ENCODE assay signal across 9 cellular contexts in the genomic region with DNA sequence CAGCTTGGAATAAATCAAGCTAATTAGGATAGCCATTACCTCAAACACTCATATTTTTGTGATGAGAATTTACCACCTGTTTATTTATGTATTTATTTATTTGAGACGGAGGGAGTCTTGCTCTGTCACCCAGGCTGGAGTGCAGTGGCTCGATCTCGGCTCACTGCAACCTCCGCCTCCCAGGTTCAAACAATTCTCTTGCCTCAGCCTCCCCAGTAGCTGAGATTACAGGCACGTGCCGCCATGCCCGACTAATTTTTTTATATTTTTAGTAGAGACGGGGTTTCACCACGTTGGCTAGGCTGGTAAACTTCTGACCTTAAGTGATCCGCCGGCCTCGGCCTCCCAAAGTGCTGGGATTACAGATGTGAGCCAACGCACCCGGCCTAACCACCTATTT. TPM values are rescaled to one million over a fixed set of nuclear protein-coding genes. Genes with fewer than 3 reads are reported as not detected.
DNase-seq lines count a peak whose midpoint lies in the region; ATAC-seq and TF ChIP-seq lines count a peak whose summit lies in the region.
"Not testable (repeated sequence)": the region's sequence is repeated elsewhere in the genome, so short reads cannot be mapped to it uniquely, and the experiment has no call there.
"Had no signal": no experiment of that assay in that cellular context is flagged by ENCODE, and none has a peak within 500 bp of the region (broad histone marks: within the 10 kb centered on the region; RNA-seq: fewer than 3 reads in every experiment).

No MANE protein-coding gene starts in this region.

- H2BK12ac ChIP-seq in mesenchymal stem cell (ENCODE audit: low read length in 2 of 2), result not testable (repeated sequence)

- peaks cover 12% of the 10 kb centered on the region for H3K79me1 ChIP-seq in mesenchymal stem cell (replicated peaks; ENCODE audit: low read length, poor library complexity, severe bottlenecking)

- CTCF ChIA-PET in activated CD4-positive, alpha-beta memory T cell treated with anti-CD3 and anti-CD28 coated beads, Interleukin-2, amount 10 ng/mL, durations not matched to agents 7 days and 5 days (lab: Charles Lee), result interaction anchor here (1.4 kb wide), 1 partner anchor 65 kb away, joined by 4 read pairs; the partner anchor contains the start of gene DPP3
- CTCF ChIA-PET in mammary epithelial cell (lab: Charles Lee; ENCODE audit: low non-redundant PET), result interaction anchor here (0.6 kb wide), 1 partner anchor 727 kb away, joined by 10 read pairs; no protein-coding TSS in a partner anchor

- H3K4me2 ChIP-seq in mammary epithelial cell (ENCODE audit: insufficient read depth, low read depth, low read length) (peak overlapping the region; percentile 98), mesenchymal stem cell (ENCODE audit: low read length, poor library complexity, severe bottlenecking) (peak overlapping the region; percentile 81)

- H2BK15ac ChIP-seq in mesenchymal stem cell (ENCODE audit: low read depth, poor library complexity, severe bottlenecking), result not testable (repeated sequence)

- not testable (repeated sequence) for H3K14ac ChIP-seq in mesenchymal stem cell (ENCODE audit: low read length in 2 of 2)

- H2AK5ac ChIP-seq in mesenchymal stem cell (ENCODE audit: low read length, severe bottlenecking), result not testable (repeated sequence)

- H3K4me3 Mint-ChIP-seq in activated CD4-positive, alpha-beta memory T cell treated with anti-CD3 and anti-CD28 coated beads, Interleukin-2, amount 10 ng/mL, durations not matched to agents 7 days and 5 days, result peak overlapping the region; percentile 79
- H3K4me3 Mint-ChIP-seq in progenitor cell of endocrine pancreas (ENCODE audit: low read depth), result peak overlapping the region; percentile 69

- ATAC-seq in upper lobe of right lung, result not testable (repeated sequence)

- peaks cover 23% of the 10 kb centered on the region for H3K36me3 Mint-ChIP-seq in activated CD4-positive, alpha-beta memory T cell treated with anti-CD3 and anti-CD28 coated beads, Interleukin-2, amount 10 ng/mL, durations not matched to agents 7 days and 5 days (ENCODE audit: low read depth)
- not testable (repeated sequence) for H3K36me3 Mint-ChIP-seq in progenitor cell of endocrine pancreas (ENCODE audit: insufficient read depth)

- not testable (repeated sequence) for H4K20me1 ChIP-seq in mammary epithelial cell (ENCODE audit: insufficient read depth, low read length)

- H3K27ac ChIP-seq in mammary epithelial cell (ENCODE audit: insufficient read depth, low read depth, low read length), result peak overlapping the region; percentile 46
- not testable (repeated sequence) for H3K27ac ChIP-seq in mesenchymal stem cell (ENCODE audit: low read length, poor library complexity, severe bottlenecking); upper lobe of right lung

- not testable (repeated sequence) for H3K9me3 ChIP-seq in NT2/D1 (ENCODE audit: insufficient read depth, low read length); mammary epithelial cell (replicated peaks; ENCODE audit: insufficient read depth, low read length); mesenchymal stem cell (ENCODE audit: control insufficient read depth, low read length); upper lobe of right lung

- H3K4me1 Mint-ChIP-seq in activated CD4-positive, alpha-beta memory T cell treated with anti-CD3 and anti-CD28 coated beads, Interleukin-2, amount 10 ng/mL, durations not matched to agents 7 days and 5 days, result peaks cover 40% of the 10 kb centered on the region
- H3K4me1 Mint-ChIP-seq in progenitor cell of endocrine pancreas (ENCODE audit: low read depth), result peaks cover 12% of the 10 kb centered on the region

- not testable (repeated sequence) for H3K9me3 Mint-ChIP-seq in activated CD4-positive, alpha-beta memory T cell treated with anti-CD3 and anti-CD28 coated beads, Interleukin-2, amount 10 ng/mL, durations not matched to agents 7 days and 5 days; progenitor cell of endocrine pancreas (ENCODE audit: low read depth)

- 72% methylated on average over 13 of the region's 14 CpGs for WGBS in mammary epithelial cell (ENCODE audit: low coverage, missing lambda C conversion rate)
- 85% methylated on average over 14 of the region's 14 CpGs for WGBS in mesenchymal stem cell

- intact Hi-C loops in mammary epithelial cell (cut with micrococcal nuclease); upper lobe of right lung (cut with DNase I): not testable (repeated sequence)

- POLR2A ChIA-PET in activated CD4-positive, alpha-beta memory T cell treated with anti-CD3 and anti-CD28 coated beads, Interleukin-2, amount 10 ng/mL, durations not matched to agents 7 days and 5 days (lab: Charles Lee), result interaction anchor here (1.4 to 2.8 kb wide), 12 partner anchors 11 to 311 kb away, joined by 3 to 23 read pairs (median 12); partner anchors contain the start of genes BBS1, DPP3, RBM14 and RBM4

- peaks cover 13% of the 10 kb centered on the region for H3K27me3 Mint-ChIP-seq in activated CD4-positive, alpha-beta memory T cell treated with anti-CD3 and anti-CD28 coated beads, Interleukin-2, amount 10 ng/mL, durations not matched to agents 7 days and 5 days
- H3K27me3 Mint-ChIP-seq in progenitor cell of endocrine pancreas, result peaks cover 10% of the 10 kb centered on the region

- peaks cover 18% of the 10 kb centered on the region for H3K4me1 ChIP-seq in NT2/D1 (ENCODE audit: insufficient read depth, insufficient read length)
- H3K4me1 ChIP-seq in mammary epithelial cell (ENCODE audit: insufficient read depth, low read length), result peaks cover 18% of the 10 kb centered on the region
- peaks cover 23% of the 10 kb centered on the region for H3K4me1 ChIP-seq in mesenchymal stem cell (ENCODE audit: control insufficient read depth, insufficient read depth, low read depth, low read length)
- H3K4me1 ChIP-seq in upper lobe of right lung, result peaks cover 28% of the 10 kb centered on the region

- peaks cover 19% of the 10 kb centered on the region for H3K36me3 ChIP-seq in NT2/D1 (ENCODE audit: insufficient read depth, insufficient read length, low read length)
- H3K36me3 ChIP-seq in mammary epithelial cell (ENCODE audit: insufficient read depth, low read length), result not testable (repeated sequence)
- peaks cover 24 to 27% of the 10 kb centered on the region in 2 experiments for H3K36me3 ChIP-seq in mesenchymal stem cell (ENCODE audit: control insufficient read depth in 1 of 2, insufficient read depth in 2 of 2, low read depth in 1 of 2, low read length in 2 of 2)
- H3K36me3 ChIP-seq in upper lobe of right lung, result peaks cover 15% of the 10 kb centered on the region

- H4K91ac ChIP-seq in mesenchymal stem cell (ENCODE audit: low read length), result not testable (repeated sequence)

- peak overlapping the region; percentile 65 for H3K27ac Mint-ChIP-seq in activated CD4-positive, alpha-beta memory T cell treated with anti-CD3 and anti-CD28 coated beads, Interleukin-2, amount 10 ng/mL, durations not matched to agents 7 days and 5 days
- not testable (repeated sequence) for H3K27ac Mint-ChIP-seq in progenitor cell of endocrine pancreas

- not testable (repeated sequence) for H3K4ac ChIP-seq in mesenchymal stem cell (ENCODE audit: low read depth in 1 of 2, low read length in 2 of 2)

- not testable (repeated sequence) for TF ChIP-seq CTCF in GM12864 (IDR thresholded peaks at IDR 0.05; ENCODE audit: low read depth, low read length, missing control alignments); mammary epithelial cell (conservative IDR thresholded peaks at IDR 0.05 in 1 of 2, IDR thresholded peaks at IDR 0.05 in 1 of 2; ENCODE audit: extremely low read depth in 1 of 2, insufficient read depth in 1 of 2, low read depth in 1 of 2, low read length in 2 of 2); fibroblast of villous mesenchyme (IDR thresholded peaks at IDR 0.05; ENCODE audit: insufficient read depth, low read depth, low read length); progenitor cell of endocrine pancreas (IDR thresholded peaks at IDR 0.05; ENCODE audit: unreplicated experiment); upper lobe of right lung (IDR thresholded peaks at IDR 0.05)

- H3K79me2 ChIP-seq in mammary epithelial cell (ENCODE audit: insufficient read depth, low read length), result not testable (repeated sequence)

- H3K9ac ChIP-seq in NT2/D1 (ENCODE audit: insufficient read length, low read depth), result peak overlapping the region; percentile 92
- H3K9ac ChIP-seq in mammary epithelial cell (ENCODE audit: insufficient read depth, low read length), result peak overlapping the region; percentile 57
- peak overlapping the region; percentile 87 for H3K9ac ChIP-seq in mesenchymal stem cell (ENCODE audit: low read length)

- peak overlapping the region; percentile 90 for H2AFZ ChIP-seq in mammary epithelial cell (ENCODE audit: low read depth, low read length)
- not testable (repeated sequence) for H2AFZ ChIP-seq in mesenchymal stem cell (ENCODE audit: low read depth, low read length)

- H3K23ac ChIP-seq in mesenchymal stem cell (ENCODE audit: low read length in 2 of 2), result not testable (repeated sequence)

- H2BK5ac ChIP-seq in mesenchymal stem cell (ENCODE audit: low read depth, low read length, poor library complexity, severe bottlenecking), result not testable (repeated sequence)

- DNase-seq in GM12864 (ENCODE audit: low read depth); NT2/D1 (ENCODE audit: low read depth, low spot score); activated CD4-positive, alpha-beta memory T cell treated with anti-CD3 and anti-CD28 coated beads, Interleukin-2, amount 10 ng/mL, durations not matched to agents 7 days and 5 days; mammary epithelial cell; fibroblast of villous mesenchyme (ENCODE audit: low read depth); mesenchymal stem cell; progenitor cell of endocrine pancreas (ENCODE audit: low spot score, unreplicated experiment); upper lobe of right lung: not testable (repeated sequence)

- peak overlapping the region; percentile 89 for H3K4me3 ChIP-seq in GM12864 (ENCODE audit: low read depth, low read length)
- peak overlapping the region; percentile 89 for H3K4me3 ChIP-seq in NT2/D1 (ENCODE audit: insufficient read length, low read depth)
- H3K4me3 ChIP-seq in mammary epithelial cell (replicated peaks in 1 of 3; ENCODE audit: insufficient read depth in 1 of 3, low read depth in 2 of 3, low read length in 3 of 3), result peak overlapping the region; percentile 56 to 93 (median 82)
- peak overlapping the region; percentile 68 for H3K4me3 ChIP-seq in fibroblast of villous mesenchyme (ENCODE audit: low read depth, low read length)
- H3K4me3 ChIP-seq in mesenchymal stem cell (ENCODE audit: insufficient read depth in 1 of 2, low read depth in 1 of 2, low read length in 2 of 2), result peak overlapping the region in 1 of 2 experiments; percentile 86
- H3K4me3 ChIP-seq in upper lobe of right lung, result peak overlapping the region; percentile 86

- dilution Hi-C loops in mammary epithelial cell (cut with HindIII; ENCODE audit: low sequenced_read_pairs), result loop anchor here (5.0 kb wide), 3 partner anchors 38 to 77 kb away; partner anchors contain the start of genes CCDC87 and CCS

- not testable (repeated sequence) for H2BK120ac ChIP-seq in mesenchymal stem cell (ENCODE audit: low read depth, low read length)

- in situ Hi-C loops in mammary epithelial cell (cut with MboI; ENCODE audit: low sequenced_read_pairs in 2 of 2), result not testable (repeated sequence)

- not testable (repeated sequence) for H3K18ac ChIP-seq in mesenchymal stem cell (ENCODE audit: low read depth in 1 of 2, low read length in 2 of 2)

- BruUV-seq in mammary epithelial cell (replicated peaks; lab: Mats Ljungman, UMichigan), result not testable (repeated sequence)

- H3K27me3 ChIP-seq in NT2/D1 (ENCODE audit: insufficient read depth, insufficient read length); mammary epithelial cell (ENCODE audit: insufficient read depth, low read length); upper lobe of right lung: not testable (repeated sequence)
- H3K27me3 ChIP-seq in mesenchymal stem cell (ENCODE audit: control insufficient read depth in 1 of 2, insufficient read depth in 1 of 2, low read length in 2 of 2), result peaks cover 0 to 27% of the 10 kb centered on the region in 2 experiments

- H4K8ac ChIP-seq in mesenchymal stem cell (ENCODE audit: low read length), result not testable (repeated sequence)

RNA-seq across cellular contexts. Expression of gene ZDHHC24, which starts 0.9 kb away (rescaled TPM):
- 10 to 100 TPM; 25.9 to 26.0 TPM for total RNA-seq in activated CD4-positive, alpha-beta memory T cell treated with anti-CD3 and anti-CD28 coated beads, Interleukin-2, amount 10 ng/mL, durations not matched to agents 7 days and 5 days
- total RNA-seq in mammary epithelial cell (10 to 100 TPM; 11.0 to 16.8 TPM), fibroblast of villous mesenchyme (9.5 and 11.0 TPM in 2 replicates), progenitor cell of endocrine pancreas (9.7 and 10.5 TPM in 2 replicates), upper lobe of right lung (14.5 TPM)
- polyA plus RNA-seq in mammary epithelial cell, result 6.2 TPM
- polyA minus RNA-seq in mammary epithelial cell, result 1.6 TPM
- polyA plus RNA-seq in mesenchymal stem cell (2013, experiment 1 of 2), result 10.8 TPM
- 11.2 TPM for polyA plus RNA-seq in mesenchymal stem cell (2013, experiment 2 of 2)

RNA-seq across cellular contexts. Expression of gene ACTN3, which starts 1.8 kb away (rescaled TPM):
- total RNA-seq in activated CD4-positive, alpha-beta memory T cell treated with anti-CD3 and anti-CD28 coated beads, Interleukin-2, amount 10 ng/mL, durations not matched to agents 7 days and 5 days, result under 1 TPM; 0.30 to 0.35 TPM
- total RNA-seq in mammary epithelial cell, result not detected
- polyA plus RNA-seq in mammary epithelial cell, result 0.01 TPM
- 6.0 TPM for polyA minus RNA-seq in mammary epithelial cell
- total RNA-seq in fibroblast of villous mesenchyme, result under 0.01 TPM in 1 of 2 replicates, not detected in the other
- polyA plus RNA-seq in mesenchymal stem cell (2013, experiment 1 of 2), result 0.07 TPM
- 0.10 TPM for polyA plus RNA-seq in mesenchymal stem cell (2013, experiment 2 of 2)
- total RNA-seq in progenitor cell of endocrine pancreas, result 0.43 and 0.44 TPM in 2 replicates
- not detected for total RNA-seq in upper lobe of right lung
- total RNA-seq: H4 had no signal

RNA-seq across cellular contexts. Expression of gene CTSF, which starts 23.5 kb away (rescaled TPM):
- total RNA-seq in activated CD4-positive, alpha-beta memory T cell treated with anti-CD3 and anti-CD28 coated beads, Interleukin-2, amount 10 ng/mL, durations not matched to agents 7 days and 5 days, result 1 to 10 TPM; 3.7 to 4.3 TPM
- 10 to 100 TPM in 1 of 2 donors, 1 to 10 TPM in 1; 5.3 to 16.5 TPM for total RNA-seq in mammary epithelial cell
- 3.8 TPM for polyA plus RNA-seq in mammary epithelial cell
- polyA minus RNA-seq in mammary epithelial cell, result 0.93 TPM
- total RNA-seq in fibroblast of villous mesenchyme, result 9.9 and 12.6 TPM in 2 replicates
- not detected for polyA plus RNA-seq in mesenchymal stem cell (2013, experiment 1 of 2)
- not detected for polyA plus RNA-seq in mesenchymal stem cell (2013, experiment 2 of 2)
- total RNA-seq in progenitor cell of endocrine pancreas, result 3.6 and 4.1 TPM in 2 replicates
- total RNA-seq in upper lobe of right lung, result 37.0 TPM

RNA-seq across cellular contexts. Expression of gene BBS1, which starts 34.5 kb away (rescaled TPM):
- total RNA-seq in activated CD4-positive, alpha-beta memory T cell treated with anti-CD3 and anti-CD28 coated beads, Interleukin-2, amount 10 ng/mL, durations not matched to agents 7 days and 5 days, result 10 to 100 TPM; 16.8 to 16.9 TPM
- total RNA-seq in mammary epithelial cell, result 10 to 100 TPM; 20.3 to 44.2 TPM
- 14.6 TPM for polyA plus RNA-seq in mammary epithelial cell
- polyA minus RNA-seq in mammary epithelial cell, result 79.2 TPM
- total RNA-seq in fibroblast of villous mesenchyme, result 25.4 and 34.5 TPM in 2 replicates
- polyA plus RNA-seq in mesenchymal stem cell (2013, experiment 1 of 2), result 15.5 TPM
- polyA plus RNA-seq in mesenchymal stem cell (2013, experiment 2 of 2), result 15.0 TPM
- 75.4 and 80.3 TPM in 2 replicates for total RNA-seq in progenitor cell of endocrine pancreas
- total RNA-seq in upper lobe of right lung, result 33.5 TPM

RNA-seq across cellular contexts. Expression of gene CCDC87, which starts 47.9 kb away (rescaled TPM):
- total RNA-seq in activated CD4-positive, alpha-beta memory T cell treated with anti-CD3 and anti-CD28 coated beads, Interleukin-2, amount 10 ng/mL, durations not matched to agents 7 days and 5 days, result not detected
- total RNA-seq in mammary epithelial cell (under 1 TPM; 0.31 to 0.83 TPM), fibroblast of villous mesenchyme (0.43 and 0.64 TPM in 2 replicates), progenitor cell of endocrine pancreas (0.89 and 1.1 TPM in 2 replicates), upper lobe of right lung (0.26 TPM)
- polyA plus RNA-seq in mammary epithelial cell, result 0.22 TPM
- not detected for polyA minus RNA-seq in mammary epithelial cell
- 0.15 TPM for polyA plus RNA-seq in mesenchymal stem cell (2013, experiment 1 of 2)
- polyA plus RNA-seq in mesenchymal stem cell (2013, experiment 2 of 2), result 0.23 TPM
